ENCODE assay signal across 8 cellular contexts in genomic region chrX:9644335-9644734, GRCh38.
DNase-seq lines count a peak whose midpoint lies in the region; ATAC-seq and TF ChIP-seq lines count a peak whose summit lies in the region.

No MANE protein-coding gene starts in this region.

- no peak overlapping the region for H3K27ac ChIP-seq in PC-9

- no TSS peak for BruUV-seq in PC-9 (replicated peaks; lab: Mats Ljungman, UMichigan)

- TF ChIP-seq CTCF in PC-9 (conservative IDR thresholded peaks at IDR 0.05) = no peak

- H4K20me1 ChIP-seq in PC-9 (ENCODE audit: insufficient read depth) = no peaks in the 10 kb centered on the region

- POLR2A ChIA-PET in PC-9 (lab: Charles Lee; ENCODE audit: unreplicated experiment) = no interaction called here

- peak; percentile 97 for ATAC-seq in GM21619 (IDR thresholded peaks at IDR 0.05; ENCODE audit: unreplicated experiment)

- intact Hi-C loops in PC-9 (cut with micrococcal nuclease; ENCODE audit: unreplicated experiment) = no loop called here

- H3K4me1 ChIP-seq in PC-9 (replicated peaks; ENCODE audit: insufficient read depth) (no peaks in the 10 kb centered on the region), HAP-1 (no peaks in the 10 kb centered on the region)

- H3K79me2 ChIP-seq in PC-9 (ENCODE audit: low read depth) = no peaks in the 10 kb centered on the region

- in situ Hi-C loops in G401 (cut with HindIII; ENCODE audit: low sequenced_read_pairs) = no loop called here
- in situ Hi-C loops in HAP-1 (cut with MboI; ENCODE audit: low sequenced_read_pairs) = no loop called here

- H3K27me3 ChIP-seq in PC-9 (ENCODE audit: insufficient read depth, low read depth) (no peaks in the 10 kb centered on the region), HAP-1 (ENCODE audit: low read depth) (no peaks in the 10 kb centered on the region)

- H3K36me3 ChIP-seq in PC-9 (ENCODE audit: low read depth) = no peaks in the 10 kb centered on the region
- no peaks in the 10 kb centered on the region for H3K36me3 ChIP-seq in HAP-1 (replicated peaks)

- DNase-seq in G401 (ENCODE audit: low spot score) = peak; percentile 11
- DNase-seq in NCI-H2029 treated with DMSO at 0.1 percent for 48 hours (lab: John Stamatoyannopoulos, UW) = peak; percentile 22
- peak; percentile 29 for DNase-seq in astrocyte of the hippocampus (ENCODE audit: low read depth, low spot score)
- no peak for DNase-seq in NOMO-1 treated with DMSO at 0.1 percent for 48 hours (lab: John Stamatoyannopoulos, UW; ENCODE audit: unreplicated experiment)
- no peak for DNase-seq in PC-9
- DNase-seq in HAP-1 (ENCODE audit: low spot score in 2 of 2) = no peak
- DNase-seq in DMS 273 treated with DMSO at 0.1 percent for 48 hours (lab: John Stamatoyannopoulos, UW) = no peak

- no peak overlapping the region for H3K4me2 ChIP-seq in PC-9

- H3K9me3 ChIP-seq in PC-9 (ENCODE audit: insufficient read depth, low read depth) = no peaks in the 10 kb centered on the region
- no peaks in the 10 kb centered on the region for H3K9me3 ChIP-seq in HAP-1

- no peaks in the 10 kb centered on the region for H3K9me2 ChIP-seq in PC-9 (ENCODE audit: insufficient read depth)

- H3K4me3 ChIP-seq in PC-9 (no peak overlapping the region), HAP-1 (no peak overlapping the region)

- H2AFZ ChIP-seq in PC-9 = no peak overlapping the region

- H3F3A ChIP-seq in PC-9 (ENCODE audit: insufficient read depth, low read depth) = no peaks in the 10 kb centered on the region

- CTCF ChIA-PET in PC-9 (lab: Charles Lee) = no interaction called here

Comparison
In these comparisons a context has a peak if more than half of its experiments do, and no peak if none do; other contexts are left out.
1. DNase-seq: peak in G401 (single experiment), NCI-H2029 treated with DMSO at 0.1 percent for 48 hours (single experiment) and astrocyte of the hippocampus (single experiment); none in NOMO-1 treated with DMSO at 0.1 percent for 48 hours (single experiment), PC-9 (0 of 2), HAP-1 (0 of 2) and DMS 273 treated with DMSO at 0.1 percent for 48 hours (single experiment).